In the genomic region with DNA sequence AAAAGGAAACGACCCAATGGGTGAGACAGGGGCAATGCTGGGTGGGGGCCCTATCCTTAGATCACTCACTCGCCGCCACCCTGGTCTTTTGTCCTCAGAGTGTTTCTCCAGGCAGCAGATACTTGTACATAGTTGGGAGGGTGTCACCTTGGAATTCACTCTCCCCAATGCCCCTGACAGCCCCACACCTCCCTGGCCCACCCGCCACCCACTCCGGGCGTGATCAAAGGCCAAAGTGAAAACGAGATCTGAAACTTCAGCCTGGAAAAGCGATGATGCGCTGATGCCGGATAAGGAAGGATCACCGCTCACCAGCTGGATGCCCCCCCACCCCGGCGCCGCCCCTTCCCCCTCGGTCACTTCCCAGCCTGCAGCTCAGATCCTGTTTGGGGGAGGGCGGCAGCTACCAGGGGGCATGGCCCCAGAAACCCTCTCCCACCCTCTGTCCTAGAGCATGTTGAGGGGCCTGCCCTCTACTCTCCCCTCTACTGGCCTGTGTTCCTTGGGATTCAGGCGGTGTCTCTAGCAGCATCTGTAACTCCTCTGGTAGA, we compare ENCODE assay signal across 17 cellular contexts. TPM values are rescaled to one million over a fixed set of nuclear protein-coding genes. Genes with fewer than 3 reads are reported as not detected.
DNase-seq lines count a peak whose midpoint lies in the region; ATAC-seq, FAIRE-seq and TF ChIP-seq lines count a peak whose summit lies in the region.
"Had no signal": no experiment of that assay in that cellular context is flagged by ENCODE, and none has a peak within 500 bp of the region (broad histone marks: within the 10 kb centered on the region; RNA-seq: fewer than 3 reads in every experiment).

No MANE protein-coding gene starts in this region.

- peaks cover 36% of the 10 kb centered on the region for H3K4me1 Mint-ChIP-seq in neural progenitor cell

- intact Hi-C loops in K562 (cut with micrococcal nuclease), result loop anchor here (5.0 kb wide), 1 partner anchor 37 kb away; no protein-coding TSS in a partner anchor

- no peak for TF ChIP-seq RAD21 in K562 (CRISPR knock-in tag; conservative IDR thresholded peaks at IDR 0.05 in 1 of 2, IDR thresholded peaks at IDR 0.05 in 1 of 2)

- no peak for TF ChIP-seq EP300 in K562 (IDR thresholded peaks at IDR 0.05; ENCODE audit: low read length)

- H3K4me1 ChIP-seq in BLaER1 (peaks cover 25% of the 10 kb centered on the region), HEK293 (ENCODE audit: control insufficient read depth, insufficient read depth, low read length) (no peaks in the 10 kb centered on the region), K562 (replicated peaks in 1 of 2; ENCODE audit: control insufficient read depth in 2 of 2, insufficient read depth in 2 of 2, low read length in 2 of 2) (peaks cover 0 to 4% of the 10 kb centered on the region in 2 experiments; a peak in 1 of 5 replicates), neural progenitor cell (peaks cover 27% of the 10 kb centered on the region)

- no peak overlapping the region for H3K4me3 ChIP-seq in BLaER1
- no peak overlapping the region for H3K4me3 ChIP-seq in HEK293 (ENCODE audit: low read depth, low read length)
- no peak overlapping the region for H3K4me3 ChIP-seq in K562
- no peak overlapping the region for H3K4me3 ChIP-seq in neural progenitor cell
- H3K4me3 ChIP-seq: A549, GM12878 had no signal

- H3K27ac ChIP-seq in BLaER1 (0 out of 2 replicates have a peak overlapping the region, but pooled peaks have one; percentile 26), HEK293 (ENCODE audit: extremely low read depth, low read depth, low read length) (no peak overlapping the region), K562 (ENCODE audit: extremely low read depth, low read depth, low read length) (no peak overlapping the region), neural progenitor cell (no peak overlapping the region)
- H3K27ac ChIP-seq: A549 had no signal

- BruUV-seq in K562 (replicated peaks; lab: Mats Ljungman, UMichigan), result no TSS peak

- TF ChIP-seq CTCF in HEK293 (tag by site-specific recombination; IDR thresholded peaks at IDR 0.05) (no peak), K562 (IDR thresholded peaks at IDR 0.05 in 2 of 3, conservative IDR thresholded peaks at IDR 0.05 in 1 of 3; ENCODE audit: insufficient read depth in 2 of 3, low read depth in 1 of 3, low read length in 3 of 3) (no peak), neural progenitor cell (IDR thresholded peaks at IDR 0.05) (no peak)

- H4K20me1 ChIP-seq in BLaER1, result no peaks in the 10 kb centered on the region
- H4K20me1 ChIP-seq in K562 (replicated peaks; ENCODE audit: control insufficient read depth, insufficient read depth, low read length), result peaks cover 30% of the 10 kb centered on the region
- no peaks in the 10 kb centered on the region for H4K20me1 ChIP-seq in neural progenitor cell (ENCODE audit: low read depth)

- H3K9ac ChIP-seq in BLaER1, result no peak overlapping the region
- no peak overlapping the region for H3K9ac ChIP-seq in K562 (ENCODE audit: insufficient read depth in 1 of 2, low read depth in 2 of 2, low read length in 2 of 2)
- H3K9ac ChIP-seq in neural progenitor cell, result no peak overlapping the region

- no peaks in the 10 kb centered on the region for H3K36me3 Mint-ChIP-seq in neural progenitor cell
- H3K36me3 Mint-ChIP-seq: CD8-positive, alpha-beta memory T cell had no signal

- CTCF ChIA-PET in HEK293 (lab: Yijun Ruan, JAX), result interaction anchor here (0.7 to 1.2 kb wide), 2 partner anchors 322 to 350 kb away, joined by 3 read pairs; no protein-coding TSS in a partner anchor
- CTCF ChIA-PET in K562 (lab: Yijun Ruan, JAX; ENCODE audit: low intra/inter-chr PET ratio), result no interaction called here

- no peaks in the 10 kb centered on the region for H3K9me1 ChIP-seq in K562 (ENCODE audit: control insufficient read depth, insufficient read depth, low read length)

- 6% methylated on average over 17 of the region's 17 CpGs for WGBS in K562 (ENCODE audit: insufficient coverage, low coverage, missing lambda C conversion rate)

- H3K9me3 ChIP-seq in BLaER1 (no peaks in the 10 kb centered on the region), HEK293 (ENCODE audit: control insufficient read depth, insufficient read depth, low read depth, low read length) (no peaks in the 10 kb centered on the region), K562 (replicated peaks; ENCODE audit: control insufficient read depth, insufficient read depth, low read depth, low read length) (no peaks in the 10 kb centered on the region), neural progenitor cell (ENCODE audit: low read depth) (no peaks in the 10 kb centered on the region)
- H3K9me3 ChIP-seq: A549 had no signal

- H3K27me3 ChIP-seq in BLaER1 (peaks cover 8% of the 10 kb centered on the region), K562 (ENCODE audit: control insufficient read depth in 2 of 2, insufficient read depth in 2 of 2, low read length in 2 of 2) (peaks cover 47 to 77% of the 10 kb centered on the region in 2 experiments), neural progenitor cell (peaks cover 8% of the 10 kb centered on the region)

- H3K79me2 ChIP-seq in K562 (ENCODE audit: control insufficient read depth, insufficient read depth, low read length) (no peaks in the 10 kb centered on the region), neural progenitor cell (ENCODE audit: low read depth) (no peaks in the 10 kb centered on the region)

- no peak for FAIRE-seq in K562 (lab: Jason Lieb, UNC)
- FAIRE-seq: A549, GM12878, H1, HepG2 had no signal

- DNase-seq in K562 (ENCODE audit: extremely low read depth in 1 of 4, low spot score in 3 of 4) (no peak), neural progenitor cell (ENCODE audit: low spot score) (no peak), occipital lobe (lab: John Stamatoyannopoulos, UW) (no peak), NCI-H2107 (lab: John Stamatoyannopoulos, UW) (no peak)
- DNase-seq: CD8-positive, alpha-beta memory T cell; EL; KG1; NCI-H1436; NCI-H2029 treated with DMSO at 0.1 percent for 48 hours; NCI-H748 treated with DMSO at 0.1 percent for 48 hours had no signal

- H2AFZ ChIP-seq in K562 (ENCODE audit: low read depth, low read length) (no peak overlapping the region), neural progenitor cell (replicated peaks) (no peak overlapping the region)

- H3F3A ChIP-seq in neural progenitor cell (ENCODE audit: low read depth), result peaks cover 22% of the 10 kb centered on the region

- in situ Hi-C loops in K562 (cut with MboI), result no loop called here

- ATAC-seq in K562, result no peak
- no peak for ATAC-seq in GM21717 (IDR thresholded peaks at IDR 0.05; ENCODE audit: unreplicated experiment)
- ATAC-seq: A549, GM12878 had no signal

- H3K27ac Mint-ChIP-seq in neural progenitor cell, result peak overlapping the region; percentile 57

- no peak overlapping the region for H3K4me3 Mint-ChIP-seq in neural progenitor cell
- H3K4me3 Mint-ChIP-seq: CD8-positive, alpha-beta memory T cell had no signal

- H3K36me3 ChIP-seq in BLaER1 (no peaks in the 10 kb centered on the region), HEK293 (ENCODE audit: control insufficient read depth in 2 of 2, insufficient read depth in 1 of 2, low read length in 2 of 2) (no peaks in the 10 kb centered on the region), K562 (ENCODE audit: control insufficient read depth, insufficient read depth, low read length) (no peaks in the 10 kb centered on the region), neural progenitor cell (no peaks in the 10 kb centered on the region)

- H3K4me2 ChIP-seq in BLaER1, result peak overlapping the region; percentile 85
- no peak overlapping the region for H3K4me2 ChIP-seq in K562 (ENCODE audit: insufficient read depth, low read length)
- H3K4me2 ChIP-seq in neural progenitor cell, result no peak overlapping the region
- H3K4me2 ChIP-seq: A549 had no signal

- no peak for TF ChIP-seq POLR2A in K562 (conservative IDR thresholded peaks at IDR 0.05)

- H3K27me3 Mint-ChIP-seq in neural progenitor cell (ENCODE audit: insufficient read depth, low read depth), result peaks cover 30% of the 10 kb centered on the region

- POLR2A ChIA-PET in HEK293 (lab: Yijun Ruan, JAX) (no interaction called here), K562 (lab: Yijun Ruan, JAX) (interaction anchor here (0.6 to 0.9 kb wide), 3 partner anchors 19 to 335 kb away, joined by 3 to 4 read pairs (median 3); no protein-coding TSS in a partner anchor)

- H3K9me3 Mint-ChIP-seq in neural progenitor cell, result no peaks in the 10 kb centered on the region
- H3K9me3 Mint-ChIP-seq: CD8-positive, alpha-beta memory T cell had no signal

TF ChIP-seq in HEK293, 187 proteins besides CTCF, POLR2A, EP300 and RAD21:
- TF ChIP-seq MYNN (tag by site-specific recombination; IDR thresholded peaks at IDR 0.05; ENCODE audit: borderline replicate concordance) (no peak), KLF1 (tag by site-specific recombination; IDR thresholded peaks at IDR 0.05) (peak; percentile 79)

RNA-seq across cellular contexts. Expression of gene CASZ1, which starts 33.6 kb away (rescaled TPM):
- total RNA-seq in K562 (2011; cell fraction: chromatin; rRNA removed; ENCODE audit: low replicate concordance), result 1.3 and 4.2 TPM in 2 replicates
- total RNA-seq in K562 (2011; cell fraction: nucleolus; rRNA removed), result 2.4 and 2.7 TPM in 2 replicates
- 2.3 and 3.1 TPM in 2 replicates for total RNA-seq in K562 (2011; cell fraction: nucleoplasm; rRNA removed)
- total RNA-seq in K562 (2014; rRNA removed), result 1.1 and 2.2 TPM in 2 replicates
- 0.19 and 0.22 TPM in 2 replicates for total RNA-seq in K562 (2014; rRNA removed; fragmentation: Illumina TruSeq; extraction: Trizol)
- 0.64 and 0.87 TPM in 2 replicates for total RNA-seq in K562 (2015; rRNA removed; fragmentation: Illumina TruSeq; extraction: Trizol)
- 2.4 and 2.8 TPM in 2 replicates for total RNA-seq in K562 (2021)
- polyA plus RNA-seq in K562 (2011; rRNA removed), result 0.52 and 1.5 TPM in 2 replicates
- 1.1 and 1.2 TPM in 2 replicates for polyA plus RNA-seq in K562 (2011; cell fraction: cytosol; rRNA removed)
- 2.4 and 3.4 TPM in 2 replicates for polyA plus RNA-seq in K562 (2011; cell fraction: nucleus; rRNA removed)
- 0.77 and 2.0 TPM in 2 replicates for polyA plus RNA-seq in K562 (2012)
- 0.65 and 1.00 TPM in 2 replicates for polyA plus RNA-seq in K562 (2014; fragmentation: Illumina TruSeq; extraction: Trizol)
- under 1 TPM in 1 of 2 experiments, not detected in 1; 0.01 TPM for polyA plus RNA-seq in K562 (2014; fragmentation: Nextera tagmentation; extraction: Ambion mirVana)
- 3.1 and 4.0 TPM in 2 replicates for polyA plus RNA-seq in K562 (2014; rRNA removed)
- polyA minus RNA-seq in K562 (2011; rRNA and poly(A)+ RNA removed), result 0.53 and 0.69 TPM in 2 replicates
- polyA minus RNA-seq in K562 (2011; cell fraction: cytosol; rRNA and poly(A)+ RNA removed), result 0.38 and 1.0 TPM in 2 replicates
- 1.9 and 2.1 TPM in 2 replicates for polyA minus RNA-seq in K562 (2011; cell fraction: nucleus; rRNA and poly(A)+ RNA removed)
- total RNA-seq in neural progenitor cell (ENCODE audit: low replicate concordance), result 3.4 and 10.1 TPM in 2 replicates
- 0.62 TPM for total RNA-seq in occipital lobe
